In genomic region chr13:110281736-110282135, GRCh38 we compare ENCODE assay signal across 12 cellular contexts. TPM values are rescaled to one million over a fixed set of nuclear protein-coding genes. Genes with fewer than 3 reads are reported as not detected.
"Had no signal": no experiment of that assay in that cellular context is flagged by ENCODE, and none has a peak within 500 bp of the region (broad histone marks: within the 10 kb centered on the region; RNA-seq: fewer than 3 reads in every experiment).

No MANE protein-coding gene starts in this region.

- H3K4me3 Mint-ChIP-seq: activated B cell treated with CpG ODN at 0.5 μM for 24 hours; activated CD4-positive, alpha-beta T cell treated with anti-CD3 and anti-CD28 coated beads, Interleukin-2, amount 10 ng/mL, durations not matched to agents 24 days and 14 days; activated T-helper 1 cell treated with anti-CD3 and anti-CD28 coated beads, Interleukin-12 subunit alpha, Interleukin-12 subunit beta, Interleukin-2, Interleukin-4 antibody, amounts not matched to agents 30 ng/mL and 10 ng/mL and 1 ng/mL, durations not matched to agents 14 hours and 24 hours and 36 hours; nephron; T-helper 17 cell had no signal

- ATAC-seq: left lobe of liver, T-helper 17 cell had no signal

- FAIRE-seq: islet of Langerhans had no signal

- DNase-seq: activated B cell treated with CpG ODN at 0.5 μM for 24 hours; activated CD4-positive, alpha-beta T cell treated with anti-CD3 and anti-CD28 coated beads, Interleukin-2, amount 10 ng/mL, durations not matched to agents 24 days and 14 days; activated naive CD4-positive, alpha-beta T cell; caudate nucleus; foreskin fibroblast; occipital lobe; substantia nigra; T-helper 17 cell had no signal

- H3K9me3 Mint-ChIP-seq: activated B cell treated with CpG ODN at 0.5 μM for 24 hours; activated CD4-positive, alpha-beta T cell treated with anti-CD3 and anti-CD28 coated beads, Interleukin-2, amount 10 ng/mL, durations not matched to agents 24 days and 14 days; nephron had no signal

- H3K4me1 Mint-ChIP-seq: activated B cell treated with CpG ODN at 0.5 μM for 24 hours; activated CD4-positive, alpha-beta T cell treated with anti-CD3 and anti-CD28 coated beads, Interleukin-2, amount 10 ng/mL, durations not matched to agents 24 days and 14 days; T-helper 17 cell had no signal

- H3K27me3 Mint-ChIP-seq: activated B cell treated with CpG ODN at 0.5 μM for 24 hours had no signal

- H3K27ac Mint-ChIP-seq: activated B cell treated with CpG ODN at 0.5 μM for 24 hours; activated CD4-positive, alpha-beta T cell treated with anti-CD3 and anti-CD28 coated beads, Interleukin-2, amount 10 ng/mL, durations not matched to agents 24 days and 14 days; activated T-helper 1 cell treated with anti-CD3 and anti-CD28 coated beads, Interleukin-12 subunit alpha, Interleukin-12 subunit beta, Interleukin-2, Interleukin-4 antibody, amounts not matched to agents 30 ng/mL and 10 ng/mL and 1 ng/mL, durations not matched to agents 14 hours and 24 hours and 36 hours; nephron; T-helper 17 cell had no signal

RNA-seq across cellular contexts. Expression of gene COL4A1, which starts 25.2 kb away (rescaled TPM):
- total RNA-seq: activated B cell treated with CpG ODN at 0.5 μM for 24 hours; activated CD4-positive, alpha-beta T cell treated with anti-CD3 and anti-CD28 coated beads, Interleukin-2, amount 10 ng/mL, durations not matched to agents 24 days and 14 days; activated T-helper 1 cell treated with anti-CD3 and anti-CD28 coated beads, Interleukin-12 subunit alpha, Interleukin-12 subunit beta, Interleukin-2, Interleukin-4 antibody, amounts not matched to agents 30 ng/mL and 10 ng/mL and 1 ng/mL, durations not matched to agents 14 hours and 24 hours and 36 hours had no signal

RNA-seq across cellular contexts. Expression of gene COL4A2, which starts 25.3 kb away (rescaled TPM):
- total RNA-seq: activated B cell treated with CpG ODN at 0.5 μM for 24 hours; activated CD4-positive, alpha-beta T cell treated with anti-CD3 and anti-CD28 coated beads, Interleukin-2, amount 10 ng/mL, durations not matched to agents 24 days and 14 days; activated T-helper 1 cell treated with anti-CD3 and anti-CD28 coated beads, Interleukin-12 subunit alpha, Interleukin-12 subunit beta, Interleukin-2, Interleukin-4 antibody, amounts not matched to agents 30 ng/mL and 10 ng/mL and 1 ng/mL, durations not matched to agents 14 hours and 24 hours and 36 hours had no signal
